8 cellular contexts compared by ENCODE assay signal in genomic region chr6:52063584-52064400, GRCh38. TPM values are rescaled to one million over a fixed set of nuclear protein-coding genes. Genes with fewer than 3 reads are reported as not detected.
DNase-seq lines count a peak whose midpoint lies in the region; ATAC-seq and TF ChIP-seq lines count a peak whose summit lies in the region.

No MANE protein-coding gene starts in this region.

- peak; percentile 55 for DNase-seq in SIG-M5 treated with dmso at 0.1 percent for 504 hours (lab: John Stamatoyannopoulos, UW; ENCODE audit: unreplicated experiment)
- no peak for DNase-seq in SIG-M5 (lab: John Stamatoyannopoulos, UW)
- peak; percentile 35 for DNase-seq in NCI-H1105 (lab: John Stamatoyannopoulos, UW)
- peak; percentile 32 for DNase-seq in activated CD4-positive, alpha-beta T cell treated with anti-CD3 and anti-CD28 coated beads, Interleukin-2, amount 50 U/mL, for 1 hour
- DNase-seq in endodermal cell = peak; percentile 81
- peak; percentile 67 for DNase-seq in neural progenitor cell (ENCODE audit: low spot score)
- DNase-seq in tibial nerve (ENCODE audit: low spot score in 2 of 2) = no peak

- peak overlapping the region; percentile 80 for H2AFZ ChIP-seq in neural progenitor cell (replicated peaks)

- TF ChIP-seq EP300 in tibial nerve (IDR thresholded peaks at IDR 0.05) = no peak

- H3F3A ChIP-seq in neural progenitor cell (ENCODE audit: low read depth) = no peaks in the 10 kb centered on the region

- H3K4me1 Mint-ChIP-seq in endodermal cell (peaks cover 11% of the 10 kb centered on the region), neural progenitor cell (peaks cover 12% of the 10 kb centered on the region)

- H3K27ac Mint-ChIP-seq in endodermal cell (peak overlapping the region; percentile 72), neural progenitor cell (peak overlapping the region; percentile 85)

- no peaks in the 10 kb centered on the region for H3K27me3 Mint-ChIP-seq in endodermal cell (ENCODE audit: insufficient read depth)
- H3K27me3 Mint-ChIP-seq in neural progenitor cell (ENCODE audit: insufficient read depth, low read depth) = no peaks in the 10 kb centered on the region

- no peaks in the 10 kb centered on the region for H3K27me3 ChIP-seq in endodermal cell (ENCODE audit: control insufficient read depth, insufficient read depth, low read length, poor library complexity, severe bottlenecking)
- H3K27me3 ChIP-seq in neural progenitor cell = no peaks in the 10 kb centered on the region
- no peaks in the 10 kb centered on the region for H3K27me3 ChIP-seq in tibial nerve

- TF ChIP-seq CTCF in endodermal cell (conservative IDR thresholded peaks at IDR 0.05) (peak; percentile 80), neural progenitor cell (IDR thresholded peaks at IDR 0.05) (peak; percentile 64), tibial nerve (IDR thresholded peaks at IDR 0.05) (peak; percentile 13 to 35 (median 32))

- no peaks in the 10 kb centered on the region for H4K20me1 ChIP-seq in neural progenitor cell (ENCODE audit: low read depth)

- peak overlapping the region; percentile 36 for H3K4me2 ChIP-seq in neural progenitor cell

- peak; percentile 97 for ATAC-seq in HG02759 (IDR thresholded peaks at IDR 0.05; ENCODE audit: unreplicated experiment)

- H3K9me3 ChIP-seq in endodermal cell (ENCODE audit: control insufficient read depth, low read length) = no peaks in the 10 kb centered on the region
- H3K9me3 ChIP-seq in neural progenitor cell (ENCODE audit: low read depth) = no peaks in the 10 kb centered on the region
- no peaks in the 10 kb centered on the region for H3K9me3 ChIP-seq in tibial nerve

- H3K79me2 ChIP-seq in neural progenitor cell (ENCODE audit: low read depth) = no peaks in the 10 kb centered on the region

- no peak overlapping the region for H3K27ac ChIP-seq in endodermal cell (ENCODE audit: low read depth, low read length)
- no peak overlapping the region for H3K27ac ChIP-seq in neural progenitor cell
- H3K27ac ChIP-seq in tibial nerve = no peak overlapping the region

- H3K36me3 Mint-ChIP-seq in endodermal cell (ENCODE audit: low read depth) (no peaks in the 10 kb centered on the region), neural progenitor cell (no peaks in the 10 kb centered on the region)

- H3K4me1 ChIP-seq in endodermal cell (ENCODE audit: control insufficient read depth, insufficient read depth, low read length) = no peaks in the 10 kb centered on the region
- H3K4me1 ChIP-seq in neural progenitor cell = peaks cover 8% of the 10 kb centered on the region
- H3K4me1 ChIP-seq in tibial nerve = no peaks in the 10 kb centered on the region

- H3K4me3 ChIP-seq in endodermal cell (ENCODE audit: low read length) = no peak overlapping the region
- H3K4me3 ChIP-seq in neural progenitor cell = no peak overlapping the region
- no peak overlapping the region for H3K4me3 ChIP-seq in tibial nerve

- H3K36me3 ChIP-seq in endodermal cell (ENCODE audit: control insufficient read depth, insufficient read depth, low read length) (no peaks in the 10 kb centered on the region), neural progenitor cell (no peaks in the 10 kb centered on the region), tibial nerve (no peaks in the 10 kb centered on the region)

- H3K4me3 Mint-ChIP-seq in endodermal cell (no peak overlapping the region), neural progenitor cell (peak overlapping the region; percentile 15)

- no peaks in the 10 kb centered on the region for H3K9me3 Mint-ChIP-seq in endodermal cell
- H3K9me3 Mint-ChIP-seq in neural progenitor cell = no peaks in the 10 kb centered on the region

- TF ChIP-seq POLR2A in tibial nerve (IDR thresholded peaks at IDR 0.05) = no peak

- H3K9ac ChIP-seq in endodermal cell (ENCODE audit: extremely low read depth, low read length, poor library complexity, severe bottlenecking) (no peak overlapping the region), neural progenitor cell (no peak overlapping the region)

- WGBS in endodermal cell (ENCODE audit: insufficient coverage in 1 of 2, insufficient read length in 1 of 2), 2 experiments = 45 to 70% methylated on average over 4 to 5 of the region's 5 CpGs
- 14 to 27% methylated on average over 5 of the region's 5 CpGs for WGBS in tibial nerve, 2 donors

RNA-seq across cellular contexts. Expression of gene PKHD1, which starts 23.6 kb away (rescaled TPM):
- total RNA-seq in endodermal cell (under 1 TPM; 0.20 TPM), neural progenitor cell (ENCODE audit: low replicate concordance) (0.03 and 0.04 TPM in 2 replicates), tibial nerve (under 1 TPM; under 0.01 to 0.22 (median 0.20) TPM)
- polyA plus RNA-seq in endodermal cell (2013, experiment 1 of 2) = 0.14 TPM
- polyA plus RNA-seq in endodermal cell (2013, experiment 2 of 2) = 0.12 TPM

Comparison
In these comparisons a context has a peak if more than half of its experiments do, and no peak if none do; other contexts are left out.
1. DNase-seq: peak in SIG-M5 treated with dmso at 0.1 percent for 504 hours (single experiment), NCI-H1105 (single experiment), activated CD4-positive, alpha-beta T cell treated with anti-CD3 and anti-CD28 coated beads, Interleukin-2, amount 50 U/mL, for 1 hour (single experiment), endodermal cell (single experiment) and neural progenitor cell (single experiment); none in SIG-M5 (single experiment) and tibial nerve (0 of 2).
2. Peak in every context shown above with its lines, with median percentiles within 50 percentile points of each other: CTCF ChIP-seq.